In genomic region chr6:136609878-136610706, GRCh38 we compare ENCODE assay signal across 9 cellular contexts. TPM values are rescaled to one million over a fixed set of nuclear protein-coding genes. Genes with fewer than 3 reads are reported as not detected.
DNase-seq lines count a peak whose midpoint lies in the region; ATAC-seq and TF ChIP-seq lines count a peak whose summit lies in the region.
"Had no signal": no experiment of that assay in that cellular context is flagged by ENCODE, and none has a peak within 500 bp of the region (broad histone marks: within the 10 kb centered on the region; RNA-seq: fewer than 3 reads in every experiment).

No MANE protein-coding gene starts in this region.

- DNase-seq in activated T-cell treated with anti-CD3 and anti-CD28 coated beads, Interleukin-2, amount 50 U/mL, for 72 hours, result no peak
- no peak for DNase-seq in activated T-cell treated with anti-CD3 and anti-CD28 coated beads for 4 hours
- peak; percentile 82 for DNase-seq in NOMO-1 treated with dmso at 0.1 percent for 144 hours (lab: John Stamatoyannopoulos, UW; ENCODE audit: unreplicated experiment)
- DNase-seq in colonic mucosa, result peak; percentile 82
- DNase-seq in lung microvascular endothelial cell (ENCODE audit: low read depth in 2 of 2), result peak; percentile 45 to 96
- no peak for DNase-seq in DMS114 treated with DMSO at 0.1 percent for 48 hours (lab: John Stamatoyannopoulos, UW; ENCODE audit: unreplicated experiment)
- DNase-seq in activated CD4-positive, CD25-positive, alpha-beta regulatory T cell (lab: John Stamatoyannopoulos, UW), result no peak

- no peak overlapping the region for H3K4me3 ChIP-seq in colonic mucosa

- H3K27me3 ChIP-seq in colonic mucosa, result no peaks in the 10 kb centered on the region

- H3K27ac ChIP-seq in colonic mucosa, result peak overlapping the region; percentile 75

- no peak overlapping the region for H3K9ac ChIP-seq in colonic mucosa (ENCODE audit: low read depth in 2 of 2, low read length in 2 of 2)

- peak overlapping the region in 1 of 2 donors; percentile 18 for H3K4me3 Mint-ChIP-seq in activated T-cell treated with anti-CD3 and anti-CD28 coated beads, Interleukin-2, amount 50 U/mL, for 72 hours
- H3K4me3 Mint-ChIP-seq: activated naive CD8-positive, alpha-beta T cell had no signal

- H3K4me1 ChIP-seq in colonic mucosa, result peaks cover 17% of the 10 kb centered on the region

- H3K4me1 Mint-ChIP-seq in activated T-cell treated with anti-CD3 and anti-CD28 coated beads, Interleukin-2, amount 50 U/mL, for 72 hours (ENCODE audit: low read depth), result peaks cover 33% of the 10 kb centered on the region

- H3K36me3 Mint-ChIP-seq in activated T-cell treated with anti-CD3 and anti-CD28 coated beads, Interleukin-2, amount 50 U/mL, for 72 hours (ENCODE audit: insufficient read depth in 2 of 2), result peaks cover 2 to 8% of the 10 kb centered on the region in 2 donors

- H3K27me3 Mint-ChIP-seq in activated T-cell treated with anti-CD3 and anti-CD28 coated beads, Interleukin-2, amount 50 U/mL, for 72 hours (ENCODE audit: low read depth), result no peaks in the 10 kb centered on the region
- H3K27me3 Mint-ChIP-seq: activated naive CD8-positive, alpha-beta T cell had no signal

- H3K27ac Mint-ChIP-seq in activated T-cell treated with anti-CD3 and anti-CD28 coated beads, Interleukin-2, amount 50 U/mL, for 72 hours, result peak overlapping the region; percentile 17
- H3K27ac Mint-ChIP-seq: activated naive CD8-positive, alpha-beta T cell had no signal

- H3K36me3 ChIP-seq in colonic mucosa, result no peaks in the 10 kb centered on the region

- no peaks in the 10 kb centered on the region for H3K9me3 ChIP-seq in colonic mucosa

- ATAC-seq in activated T-cell treated with anti-CD3 and anti-CD28 coated beads, Interleukin-2, amount 50 U/mL, for 72 hours (replicated peaks in 1 of 2), result peak; percentile 41 to 43
- ATAC-seq in GM21360 (IDR thresholded peaks at IDR 0.05; ENCODE audit: unreplicated experiment), result no peak

- H3K9me3 Mint-ChIP-seq in activated T-cell treated with anti-CD3 and anti-CD28 coated beads, Interleukin-2, amount 50 U/mL, for 72 hours, result no peaks in the 10 kb centered on the region

- intact Hi-C loops in colonic mucosa (cut with DNase I), result no loop called here

- TF ChIP-seq CTCF in colonic mucosa (IDR thresholded peaks at IDR 0.05), result no peak

RNA-seq across cellular contexts. Expression of gene MAP7, which starts 59.9 kb away (rescaled TPM):
- total RNA-seq in activated T-cell treated with anti-CD3 and anti-CD28 coated beads, Interleukin-2, amount 50 U/mL, for 72 hours, result 1 to 10 TPM; 1.3 to 1.4 TPM
- total RNA-seq in colonic mucosa, result 10 to 100 TPM; 69.4 to 74.3 TPM
- total RNA-seq in lung microvascular endothelial cell, result 0.40 and 0.44 TPM in 2 replicates

Comparison
In these comparisons a context has a peak if more than half of its experiments do, and no peak if none do; other contexts are left out.
1. DNase-seq: peak in NOMO-1 treated with dmso at 0.1 percent for 144 hours (single experiment), colonic mucosa (single experiment) and lung microvascular endothelial cell (2 of 2); none in activated T-cell treated with anti-CD3 and anti-CD28 coated beads, Interleukin-2, amount 50 U/mL, for 72 hours (0 of 2), activated T-cell treated with anti-CD3 and anti-CD28 coated beads for 4 hours (single experiment), DMS114 treated with DMSO at 0.1 percent for 48 hours (single experiment) and activated CD4-positive, CD25-positive, alpha-beta regulatory T cell (0 of 4).
2. RNA of gene MAP7, which starts 59.9 kb away (total RNA-seq): 69.4 to 74.3 TPM in colonic mucosa; 1.3 to 1.4 TPM in activated T-cell treated with anti-CD3 and anti-CD28 coated beads, Interleukin-2, amount 50 U/mL, for 72 hours and 0.40 to 0.44 TPM in lung microvascular endothelial cell; every median in the first group is over 10 times any median in the second.